ENCODE assay signal across 8 cellular contexts in genomic region chr6:2767327-2767985, GRCh38. TPM values are rescaled to one million over a fixed set of nuclear protein-coding genes. Genes with fewer than 3 reads are reported as not detected.
DNase-seq lines count a peak whose midpoint lies in the region; ATAC-seq and TF ChIP-seq lines count a peak whose summit lies in the region.

No MANE protein-coding gene starts in this region.

- H3K4me1 ChIP-seq in RWPE2 (ENCODE audit: insufficient read depth, poor library complexity, severe bottlenecking) (peaks cover 13% of the 10 kb centered on the region), fibroblast of lung (ENCODE audit: control insufficient read depth, extremely low read depth, insufficient read depth, low read length) (peaks cover 15% of the 10 kb centered on the region), gastrocnemius medialis (peaks cover 57 to 68% of the 10 kb centered on the region in 2 donors)

- TF ChIP-seq CTCF in GM12864 (IDR thresholded peaks at IDR 0.05; ENCODE audit: low read depth, low read length, missing control alignments) = no peak
- TF ChIP-seq CTCF in RWPE2 (IDR thresholded peaks at IDR 0.05; ENCODE audit: poor library complexity, severe bottlenecking) = no peak
- no peak for TF ChIP-seq CTCF in fibroblast of lung (conservative IDR thresholded peaks at IDR 0.05 in 1 of 2, IDR thresholded peaks at IDR 0.05 in 1 of 2; ENCODE audit: low read depth in 1 of 2, low read length in 2 of 2)
- no peak for TF ChIP-seq CTCF in gastrocnemius medialis (IDR thresholded peaks at IDR 0.05 in 4 of 5, conservative IDR thresholded peaks at IDR 0.05 in 1 of 5)

- H3K79me2 ChIP-seq in fibroblast of lung (ENCODE audit: control insufficient read depth, insufficient read depth, low read length) = peaks cover 62% of the 10 kb centered on the region

- DNase-seq in GM12864 (ENCODE audit: low read depth) (no peak), RWPE2 (ENCODE audit: low spot score) (no peak), fibroblast of lung (ENCODE audit: low read depth in 2 of 2) (no peak), gastrocnemius medialis (no peak), T-helper 9 cell (no peak), GDM1 (lab: John Stamatoyannopoulos, UW) (no peak)

- ATAC-seq in RWPE2 (ENCODE audit: low read depth) = no peak
- no peak for ATAC-seq in gastrocnemius medialis
- no peak for ATAC-seq in HG02870 (IDR thresholded peaks at IDR 0.05; ENCODE audit: unreplicated experiment)
- no peak for ATAC-seq in HG03108 (IDR thresholded peaks at IDR 0.05; ENCODE audit: unreplicated experiment)

- H4K20me1 ChIP-seq in fibroblast of lung (ENCODE audit: control insufficient read depth, extremely low read depth, insufficient read depth, low read length) = peaks cover 2% of the 10 kb centered on the region

- H3K27me3 ChIP-seq in RWPE2 (ENCODE audit: insufficient read depth, poor library complexity, severe bottlenecking) (no peaks in the 10 kb centered on the region), fibroblast of lung (ENCODE audit: control insufficient read depth, insufficient read depth, low read length) (no peaks in the 10 kb centered on the region), gastrocnemius medialis (no peaks in the 10 kb centered on the region)

- in situ Hi-C loops in gastrocnemius medialis (cut with MboI; ENCODE audit: low sequenced_read_pairs in 4 of 4) = no loop called here

- peak overlapping the region; percentile 55 for H3K9ac ChIP-seq in fibroblast of lung (ENCODE audit: insufficient read depth, low read length)

- H3K9me3 ChIP-seq in RWPE2 (ENCODE audit: severe bottlenecking) (no peaks in the 10 kb centered on the region), fibroblast of lung (ENCODE audit: control insufficient read depth, insufficient read depth, low read depth, low read length) (no peaks in the 10 kb centered on the region), gastrocnemius medialis (no peaks in the 10 kb centered on the region)

- intact Hi-C loops in gastrocnemius medialis (cut with DNase I; ENCODE audit: low total_unique reads) = loop anchor here (5.0 kb wide), 3 partner anchors 220 to 520 kb away; partner anchors contain the start of genes GMDS and RIPK1

- peak overlapping the region; percentile 99 for H3K4me2 ChIP-seq in fibroblast of lung (ENCODE audit: extremely low read depth, insufficient read depth, low read length)

- no peak for TF ChIP-seq POLR2A in gastrocnemius medialis (IDR thresholded peaks at IDR 0.05)

- no peak overlapping the region for H3K27ac ChIP-seq in RWPE2 (ENCODE audit: poor library complexity, severe bottlenecking)
- peak overlapping the region; percentile 65 for H3K27ac ChIP-seq in fibroblast of lung (ENCODE audit: insufficient read depth, low read length)
- H3K27ac ChIP-seq in gastrocnemius medialis = peak overlapping the region; percentile 79 to 96 (median 88)

- H2AFZ ChIP-seq in fibroblast of lung (ENCODE audit: low read length) = no peak overlapping the region

- H3K4me3 ChIP-seq in GM12864 (ENCODE audit: low read depth, low read length) (peak overlapping the region; percentile 59), RWPE2 (ENCODE audit: severe bottlenecking) (peak overlapping the region; percentile 91), fibroblast of lung (replicated peaks in 1 of 4; ENCODE audit: control extremely low read depth in 1 of 4, insufficient read depth in 1 of 4, low read depth in 3 of 4, low read length in 4 of 4) (peak overlapping the region; percentile 73 to 90 (median 80)), gastrocnemius medialis (peak overlapping the region; percentile 62 to 88 (median 74))

- peaks cover 49% of the 10 kb centered on the region for H3K36me3 ChIP-seq in RWPE2 (ENCODE audit: low read depth)
- H3K36me3 ChIP-seq in fibroblast of lung (ENCODE audit: control insufficient read depth, insufficient read depth, low read length) = peaks cover 1% of the 10 kb centered on the region
- H3K36me3 ChIP-seq in gastrocnemius medialis = no peaks in the 10 kb centered on the region

RNA-seq across cellular contexts. Expression of gene WRNIP1, which starts 2.3 kb away (rescaled TPM):
- total RNA-seq in fibroblast of lung = 33.1 and 40.8 TPM in 2 replicates
- polyA plus RNA-seq in fibroblast of lung = 29.7 and 32.4 TPM in 2 replicates
- 25.8 and 29.3 TPM in 2 replicates for polyA plus RNA-seq in fibroblast of lung (2012)
- 36.8 and 50.3 TPM in 2 replicates for polyA minus RNA-seq in fibroblast of lung (ENCODE audit: low replicate concordance)
- 10 to 100 TPM; 51.9 to 66.0 (median 57.3) TPM for total RNA-seq in gastrocnemius medialis

RNA-seq across cellular contexts. Expression of gene MYLK4, which starts 16.7 kb away (rescaled TPM):
- total RNA-seq in fibroblast of lung = 0.26 and 0.33 TPM in 2 replicates
- polyA plus RNA-seq in fibroblast of lung = 0.24 and 0.59 TPM in 2 replicates
- 0.16 and 0.28 TPM in 2 replicates for polyA plus RNA-seq in fibroblast of lung (2012)
- not detected in 2 replicates for polyA minus RNA-seq in fibroblast of lung (ENCODE audit: low replicate concordance)
- 10 to 100 TPM in 3 of 4 donors, 1 to 10 TPM in 1; 2.4 to 46.7 (median 26.9) TPM for total RNA-seq in gastrocnemius medialis
